ENCODE assay signal across 10 cellular contexts in the genomic region with DNA sequence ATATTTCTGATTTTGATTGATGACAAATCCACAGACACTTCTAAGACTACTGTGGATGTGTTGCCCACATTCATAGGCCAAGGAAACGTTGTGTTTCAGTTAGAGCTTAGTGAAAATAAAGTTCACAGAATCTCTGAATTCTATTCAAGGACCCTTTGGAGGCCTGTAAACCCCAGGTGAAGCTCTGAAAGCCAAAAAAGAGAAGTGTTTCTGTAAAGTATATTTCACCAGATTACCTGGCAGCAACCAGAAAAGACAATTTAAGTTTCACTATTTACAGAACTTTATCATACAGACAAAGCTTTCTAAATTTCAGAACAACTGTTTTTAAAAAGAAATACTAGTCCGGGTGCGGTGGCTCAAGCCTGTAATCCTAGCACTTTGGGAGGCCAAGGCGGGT. TPM values are rescaled to one million over a fixed set of nuclear protein-coding genes. Genes with fewer than 3 reads are reported as not detected.
DNase-seq lines count a peak whose midpoint lies in the region; ATAC-seq, FAIRE-seq and TF ChIP-seq lines count a peak whose summit lies in the region.
"Had no signal": no experiment of that assay in that cellular context is flagged by ENCODE, and none has a peak within 500 bp of the region (broad histone marks: within the 10 kb centered on the region; RNA-seq: fewer than 3 reads in every experiment).

No MANE protein-coding gene starts in this region.

- peaks cover 31% of the 10 kb centered on the region for H3K4me1 Mint-ChIP-seq in central memory CD8-positive, alpha-beta T cell
- peaks cover 17% of the 10 kb centered on the region for H3K4me1 Mint-ChIP-seq in progenitor cell of endocrine pancreas (ENCODE audit: low read depth)

- no peak for DNase-seq in GM12891 (ENCODE audit: insufficient read length, low spot score)
- DNase-seq in NAMALWA (ENCODE audit: low spot score): peak; percentile 7
- no peak for DNase-seq in central memory CD8-positive, alpha-beta T cell (ENCODE audit: low spot score in 2 of 2)
- DNase-seq in progenitor cell of endocrine pancreas (ENCODE audit: low spot score, unreplicated experiment): no peak
- no peak for DNase-seq in NCI-H2196 (lab: John Stamatoyannopoulos, UW; ENCODE audit: unreplicated experiment)
- no peak for DNase-seq in NCI-H2227 treated with DMSO at 0.1 percent for 48 hours (lab: John Stamatoyannopoulos, UW)
- DNase-seq: EL, right cardiac atrium had no signal

- no peak for FAIRE-seq in GM12891 (lab: Jason Lieb, UNC)

- TF ChIP-seq CTCF in progenitor cell of endocrine pancreas (IDR thresholded peaks at IDR 0.05; ENCODE audit: unreplicated experiment): no peak

- no peaks in the 10 kb centered on the region for H3K27me3 Mint-ChIP-seq in central memory CD8-positive, alpha-beta T cell
- no peaks in the 10 kb centered on the region for H3K27me3 Mint-ChIP-seq in progenitor cell of endocrine pancreas

- TF ChIP-seq POLR2A in GM12891 (IDR thresholded peaks at IDR 0.05; ENCODE audit: low read depth, low read length): no peak

- no peaks in the 10 kb centered on the region for H3K9me3 Mint-ChIP-seq in central memory CD8-positive, alpha-beta T cell
- H3K9me3 Mint-ChIP-seq in progenitor cell of endocrine pancreas (ENCODE audit: low read depth): no peaks in the 10 kb centered on the region

- peak overlapping the region; percentile 89 for H3K27ac Mint-ChIP-seq in central memory CD8-positive, alpha-beta T cell (ENCODE audit: low read depth)
- no peak overlapping the region for H3K27ac Mint-ChIP-seq in progenitor cell of endocrine pancreas

- no peak for ATAC-seq in central memory CD8-positive, alpha-beta T cell (replicated peaks; ENCODE audit: extremely low read depth, poor library complexity, severe bottlenecking)
- ATAC-seq in HG03439 (IDR thresholded peaks at IDR 0.05; ENCODE audit: unreplicated experiment) (no peak), HG02981 (IDR thresholded peaks at IDR 0.05; ENCODE audit: unreplicated experiment) (no peak)
- ATAC-seq: right cardiac atrium had no signal

- peaks cover 26% of the 10 kb centered on the region for H3K36me3 Mint-ChIP-seq in central memory CD8-positive, alpha-beta T cell (ENCODE audit: insufficient read depth)
- peaks cover 7% of the 10 kb centered on the region for H3K36me3 Mint-ChIP-seq in progenitor cell of endocrine pancreas (ENCODE audit: insufficient read depth)

- H3K4me3 Mint-ChIP-seq in central memory CD8-positive, alpha-beta T cell: peak overlapping the region; percentile 91
- peak overlapping the region; percentile 95 for H3K4me3 Mint-ChIP-seq in progenitor cell of endocrine pancreas (ENCODE audit: low read depth)

TF ChIP-seq in GM12891, 5 proteins besides CTCF, POLR2A, EP300 and RAD21:
- peak; percentile 78 for TF ChIP-seq SPI1 (IDR thresholded peaks at IDR 0.05; ENCODE audit: low read depth, low read length)
- no peak for TF ChIP-seq TAF1 (IDR thresholded peaks at IDR 0.05; ENCODE audit: low read depth, low read length)
- TF ChIP-seq POLR2AphosphoS5 (IDR thresholded peaks at IDR 0.05; ENCODE audit: low read depth, low read length): no peak

RNA-seq across cellular contexts. Expression of gene CLPX, which starts 2.6 kb away (rescaled TPM):
- polyA plus RNA-seq in GM12891 (2012; ENCODE audit: low read depth, missing spikeins): 24.9 TPM
- 52.1 and 56.2 TPM in 2 replicates for total RNA-seq in progenitor cell of endocrine pancreas

RNA-seq across cellular contexts. Expression of gene CILP, which starts 28.7 kb away (rescaled TPM):
- 0.14 TPM for polyA plus RNA-seq in GM12891 (2012; ENCODE audit: low read depth, missing spikeins)
- total RNA-seq in progenitor cell of endocrine pancreas: 0.22 and 0.29 TPM in 2 replicates

RNA-seq across cellular contexts. Expression of gene PDCD7, which starts 48.9 kb away (rescaled TPM):
- 9.1 TPM for polyA plus RNA-seq in GM12891 (2012; ENCODE audit: low read depth, missing spikeins)
- 32.6 and 34.4 TPM in 2 replicates for total RNA-seq in progenitor cell of endocrine pancreas
